ENCODE assay signal across 30 cellular contexts in genomic region chr22:50086526-50086925, GRCh38. TPM values are rescaled to one million over a fixed set of nuclear protein-coding genes. Genes with fewer than 3 reads are reported as not detected.
A peak's percentile ranks its signal among the peaks of the same experiment; 100 is the strongest.
DNase-seq lines count a peak whose midpoint lies in the region; FAIRE-seq and TF ChIP-seq lines count a peak whose summit lies in the region.
"Had no signal": no experiment of that assay in that cellular context is flagged by ENCODE, and none has a peak within 500 bp of the region (broad histone marks: within the 10 kb centered on the region; RNA-seq: fewer than 3 reads in every experiment).

No MANE protein-coding gene starts in this region.

- no peak overlapping the region for H3K27ac ChIP-seq in fibroblast of lung (ENCODE audit: insufficient read depth, low read length)
- H3K27ac ChIP-seq in neural progenitor cell: no peak overlapping the region
- H3K27ac ChIP-seq: adrenal gland, right lobe of liver, tibial artery had no signal

- H3K4me1 Mint-ChIP-seq in neural progenitor cell: peaks cover 20% of the 10 kb centered on the region
- H3K4me1 Mint-ChIP-seq: activated CD4-positive, alpha-beta memory T cell treated with anti-CD3 and anti-CD28 coated beads, Interleukin-2, amount 10 ng/mL, durations not matched to agents 7 days and 5 days had no signal

- no peaks in the 10 kb centered on the region for H4K20me1 ChIP-seq in fibroblast of lung (ENCODE audit: control insufficient read depth, extremely low read depth, insufficient read depth, low read length)
- H4K20me1 ChIP-seq in neural progenitor cell (ENCODE audit: low read depth): no peaks in the 10 kb centered on the region

- H3F3A ChIP-seq in neural progenitor cell (ENCODE audit: low read depth): no peaks in the 10 kb centered on the region

- peaks cover 18% of the 10 kb centered on the region for H3K9me3 Mint-ChIP-seq in neural progenitor cell

- no peaks in the 10 kb centered on the region for H3K9me3 ChIP-seq in fibroblast of lung (ENCODE audit: control insufficient read depth, insufficient read depth, low read depth, low read length)
- H3K9me3 ChIP-seq in neural progenitor cell (ENCODE audit: low read depth): no peaks in the 10 kb centered on the region
- H3K9me3 ChIP-seq: adrenal gland, right lobe of liver had no signal

- no peaks in the 10 kb centered on the region for H3K36me3 ChIP-seq in fibroblast of lung (ENCODE audit: control insufficient read depth, insufficient read depth, low read length)
- no peaks in the 10 kb centered on the region for H3K36me3 ChIP-seq in neural progenitor cell
- H3K36me3 ChIP-seq: adrenal gland, right lobe of liver, tibial artery had no signal

- FAIRE-seq in frontal cortex (lab: Jason Lieb, UNC): no peak
- FAIRE-seq: bronchial epithelial cell, endometrium, GM12878, islet of Langerhans had no signal

- H3K4me2 ChIP-seq in fibroblast of lung (ENCODE audit: extremely low read depth, insufficient read depth, low read length): no peak overlapping the region
- H3K4me2 ChIP-seq in neural progenitor cell: no peak overlapping the region

- peaks cover 16% of the 10 kb centered on the region for H3K27me3 Mint-ChIP-seq in neural progenitor cell (ENCODE audit: insufficient read depth, low read depth)

- H3K4me1 ChIP-seq in fibroblast of lung (ENCODE audit: control insufficient read depth, extremely low read depth, insufficient read depth, low read length) (no peaks in the 10 kb centered on the region), neural progenitor cell (no peaks in the 10 kb centered on the region)
- H3K4me1 ChIP-seq: adrenal gland, right lobe of liver had no signal

- H3K9ac ChIP-seq in fibroblast of lung (ENCODE audit: insufficient read depth, low read length): no peak overlapping the region
- no peak overlapping the region for H3K9ac ChIP-seq in neural progenitor cell

- DNase-seq in AG10803 (ENCODE audit: low read depth) (peak; percentile 71), OCI-M1 (lab: John Stamatoyannopoulos, UW) (peak; percentile 32), fibroblast of lung (ENCODE audit: low read depth in 2 of 2) (peak; percentile 79 to 87), neural progenitor cell (ENCODE audit: low spot score) (no peak), NCI-H748 treated with DMSO at 0.1 percent for 48 hours (lab: John Stamatoyannopoulos, UW) (no peak), frontal cortex (ENCODE audit: low spot score in 2 of 2) (no peak), T-helper 9 cell (no peak), islet precursor cell (no peak)
- DNase-seq: activated CD4-positive, alpha-beta memory T cell treated with anti-CD3 and anti-CD28 coated beads, Interleukin-2, amount 10 ng/mL, durations not matched to agents 7 days and 5 days; activated CD4-positive, CD25-positive, alpha-beta regulatory T cell treated with anti-CD3 and anti-CD28 coated beads, Interleukin-2, amount 50 U/mL, for 72 hours; activated gamma-delta T cell; adrenal gland; foreskin melanocyte; H9; Karpas-422; NCI-H2171 treated with DMSO at 0.1 percent for 48 hours; NCI-H526; right lobe of liver; stimulated activated naive CD4-positive, alpha-beta T cell treated with Interleukin-2 at 50 U/mL for 16 hours; tibial artery had no signal

- H3K79me2 ChIP-seq in fibroblast of lung (ENCODE audit: control insufficient read depth, insufficient read depth, low read length) (no peaks in the 10 kb centered on the region), neural progenitor cell (ENCODE audit: low read depth) (no peaks in the 10 kb centered on the region)

- no peaks in the 10 kb centered on the region for H3K36me3 Mint-ChIP-seq in neural progenitor cell

- H2AFZ ChIP-seq in fibroblast of lung (ENCODE audit: low read length) (no peak overlapping the region), neural progenitor cell (replicated peaks) (no peak overlapping the region)

- H3K27ac Mint-ChIP-seq in neural progenitor cell: peak overlapping the region; percentile 64
- H3K27ac Mint-ChIP-seq: activated CD4-positive, alpha-beta memory T cell treated with anti-CD3 and anti-CD28 coated beads, Interleukin-2, amount 10 ng/mL, durations not matched to agents 7 days and 5 days; dendritic cell treated with granulocyte-macrophage colony-stimulating factor and Interleukin-4, amounts not matched to agents 40 ng/mL and 50 ng/mL, for 4 days; H9 had no signal

- H3K4me3 Mint-ChIP-seq in neural progenitor cell: no peak overlapping the region
- H3K4me3 Mint-ChIP-seq: activated CD4-positive, alpha-beta memory T cell treated with anti-CD3 and anti-CD28 coated beads, Interleukin-2, amount 10 ng/mL, durations not matched to agents 7 days and 5 days; dendritic cell treated with granulocyte-macrophage colony-stimulating factor and Interleukin-4, amounts not matched to agents 40 ng/mL and 50 ng/mL, for 4 days; H9 had no signal

- no peak overlapping the region for H3K4me3 ChIP-seq in AG10803 (ENCODE audit: low read length)
- no peak overlapping the region for H3K4me3 ChIP-seq in fibroblast of lung (replicated peaks in 1 of 4; ENCODE audit: control extremely low read depth in 1 of 4, insufficient read depth in 1 of 4, low read depth in 3 of 4, low read length in 4 of 4)
- H3K4me3 ChIP-seq in neural progenitor cell: no peak overlapping the region
- H3K4me3 ChIP-seq: adrenal gland, GM12878, right lobe of liver, tibial artery had no signal

- TF ChIP-seq CTCF in AG10803 (conservative IDR thresholded peaks at IDR 0.05; ENCODE audit: low read length): no peak
- no peak for TF ChIP-seq CTCF in fibroblast of lung (conservative IDR thresholded peaks at IDR 0.05 in 1 of 2, IDR thresholded peaks at IDR 0.05 in 1 of 2; ENCODE audit: low read depth in 1 of 2, low read length in 2 of 2)
- no peak for TF ChIP-seq CTCF in neural progenitor cell (IDR thresholded peaks at IDR 0.05)

- peaks cover 4% of the 10 kb centered on the region for H3K27me3 ChIP-seq in fibroblast of lung (ENCODE audit: control insufficient read depth, insufficient read depth, low read length)
- H3K27me3 ChIP-seq in neural progenitor cell: no peaks in the 10 kb centered on the region
- H3K27me3 ChIP-seq: right lobe of liver had no signal

RNA-seq across cellular contexts. Expression of gene MLC1, which starts 1.3 kb away (rescaled TPM):
- total RNA-seq in fibroblast of lung (under 0.01 TPM in 2 replicates), neural progenitor cell (ENCODE audit: low replicate concordance) (not detected in 2 replicates), frontal cortex (17.9 TPM)
- polyA plus RNA-seq in fibroblast of lung: not detected in 2 replicates
- 0.10 TPM in 1 of 2 replicates, not detected in the other for polyA plus RNA-seq in fibroblast of lung (2012)
- polyA minus RNA-seq in fibroblast of lung (ENCODE audit: low replicate concordance): not detected in 2 replicates
- total RNA-seq: adrenal gland, bronchial epithelial cell, GM12878, H9, RPMI7951, SK-MEL-5 had no signal
- polyA plus RNA-seq: neural cell had no signal

RNA-seq across cellular contexts. Expression of gene MOV10L1, which starts 3.3 kb away (rescaled TPM):
- total RNA-seq in fibroblast of lung (0.83 and 1.0 TPM in 2 replicates), neural progenitor cell (ENCODE audit: low replicate concordance) (0.99 TPM in 1 of 2 replicates, not detected in the other), frontal cortex (3.3 TPM)
- 0.03 and 0.40 TPM in 2 replicates for polyA plus RNA-seq in fibroblast of lung
- polyA plus RNA-seq in fibroblast of lung (2012): 0.24 TPM in 1 of 2 replicates, not detected in the other
- polyA minus RNA-seq in fibroblast of lung (ENCODE audit: low replicate concordance): not detected in 2 replicates
- total RNA-seq: activated CD4-positive, alpha-beta memory T cell treated with anti-CD3 and anti-CD28 coated beads, Interleukin-2, amount 10 ng/mL, durations not matched to agents 7 days and 5 days; GM12878; H9; RPMI7951; T-helper 1 cell treated with Interleukin-12 subunit alpha and Interleukin-12 subunit beta and Interleukin-4 antibody, amounts not matched to agents 30 ng/mL and 1 ng/mL, for 36 hours had no signal
- polyA plus RNA-seq: neural cell had no signal

RNA-seq across cellular contexts. Expression of gene TTLL8, which starts 28.4 kb away (rescaled TPM):
- total RNA-seq in fibroblast of lung: not detected in 2 replicates
- not detected in 2 replicates for polyA plus RNA-seq in fibroblast of lung
- polyA plus RNA-seq in fibroblast of lung (2012): not detected in 2 replicates
- polyA minus RNA-seq in fibroblast of lung (ENCODE audit: low replicate concordance): not detected in 2 replicates
- total RNA-seq in neural progenitor cell (ENCODE audit: low replicate concordance): not detected in 2 replicates
- total RNA-seq in frontal cortex: not detected
- total RNA-seq: activated CD4-positive, alpha-beta memory T cell treated with anti-CD3 and anti-CD28 coated beads, Interleukin-2, amount 10 ng/mL, durations not matched to agents 7 days and 5 days; adrenal gland; bronchial epithelial cell; GM12878; H9; lower leg skin; right lobe of liver; RPMI7951; SK-MEL-5; T-helper 1 cell treated with Interleukin-12 subunit alpha and Interleukin-12 subunit beta and Interleukin-4 antibody, amounts not matched to agents 30 ng/mL and 1 ng/mL, for 36 hours had no signal
- polyA plus RNA-seq: adrenal gland, GM12878, neural cell had no signal

Comparison
In these comparisons a context has a peak if more than half of its experiments do, and no peak if none do; other contexts are left out.
1. DNase-seq: peak in AG10803 (single experiment), OCI-M1 (single experiment) and fibroblast of lung (2 of 2); none in neural progenitor cell (single experiment), NCI-H748 treated with DMSO at 0.1 percent for 48 hours (single experiment), frontal cortex (0 of 2), T-helper 9 cell (single experiment) and islet precursor cell (single experiment).
2. RNA of gene MLC1, which starts 1.3 kb away (total RNA-seq): 17.9 TPM in frontal cortex (single experiment); under 0.01 TPM in fibroblast of lung and not detected in neural progenitor cell; every median in the first group is over 10 times any median in the second.